ENCODE assay signal across 8 cellular contexts in genomic region chr1:16013220-16013907, GRCh38. TPM values are rescaled to one million over a fixed set of nuclear protein-coding genes. Genes with fewer than 3 reads are reported as not detected.
A peak's percentile ranks its signal among the peaks of the same experiment; 100 is the strongest.
DNase-seq lines count a peak whose midpoint lies in the region; ATAC-seq and TF ChIP-seq lines count a peak whose summit lies in the region.

No MANE protein-coding gene starts in this region.

- no peak for DNase-seq in AG09309 (ENCODE audit: low read depth)
- peak; percentile 49 for DNase-seq in HFFc6
- peak; percentile 79 for DNase-seq in activated CD4-positive, alpha-beta T cell treated with anti-CD3 and anti-CD28 coated beads for 36 hours
- DNase-seq in stimulated activated CD8-positive, alpha-beta memory T cell treated with anti-CD3 and anti-CD28 coated beads, Interleukin-7, amount 100 ng/mL, for 24 hours (ENCODE audit: low read depth): peak; percentile 26

- peak; percentile 70 for ATAC-seq in activated CD4-positive, alpha-beta T cell treated with anti-CD3 and anti-CD28 coated beads for 36 hours
- ATAC-seq in GM21717 (IDR thresholded peaks at IDR 0.05; ENCODE audit: unreplicated experiment) (no peak), HG02981 (IDR thresholded peaks at IDR 0.05; ENCODE audit: unreplicated experiment) (no peak)

- H3K9me3 ChIP-seq in duodenal mucosa (ENCODE audit: control insufficient read depth in 1 of 2, low read length in 2 of 2): no peaks in the 10 kb centered on the region
- no peaks in the 10 kb centered on the region for H3K9me3 ChIP-seq in mesodermal cell (ENCODE audit: control insufficient read depth, low read length)

- H3K27ac ChIP-seq in duodenal mucosa (ENCODE audit: low read depth, low read length) (peak overlapping the region; percentile 58), mesodermal cell (ENCODE audit: low read depth, low read length, severe bottlenecking) (peak overlapping the region; percentile 95)

- peak overlapping the region; percentile 76 for H3K27ac Mint-ChIP-seq in HFFc6
- no peak overlapping the region for H3K27ac Mint-ChIP-seq in activated CD4-positive, alpha-beta T cell treated with anti-CD3 and anti-CD28 coated beads for 36 hours

- peaks cover 5% of the 10 kb centered on the region for H3K27me3 Mint-ChIP-seq in HFFc6 (ENCODE audit: insufficient read depth)
- no peaks in the 10 kb centered on the region for H3K27me3 Mint-ChIP-seq in activated CD4-positive, alpha-beta T cell treated with anti-CD3 and anti-CD28 coated beads for 36 hours

- H3K27me3 ChIP-seq in duodenal mucosa (ENCODE audit: control insufficient read depth in 1 of 2, insufficient read depth in 2 of 2, low read length in 2 of 2): no peaks in the 10 kb centered on the region

- POLR2A ChIA-PET in activated CD4-positive, alpha-beta T cell treated with anti-CD3 and anti-CD28 coated beads for 36 hours (lab: Charles Lee): no interaction called here

- H3K36me3 ChIP-seq in duodenal mucosa (ENCODE audit: control insufficient read depth in 1 of 2, insufficient read depth in 2 of 2, low read length in 2 of 2) (no peaks in the 10 kb centered on the region), mesodermal cell (ENCODE audit: control insufficient read depth, insufficient read depth, low read length) (no peaks in the 10 kb centered on the region)

- intact Hi-C loops in activated CD4-positive, alpha-beta T cell treated with anti-CD3 and anti-CD28 coated beads for 36 hours (cut with DNase I, micrococcal nuclease): loop anchor here in 1 of 2 experiments (1.0 to 5.0 kb wide), 2 partner anchors 43 to 224 kb away; partner anchors contain the start of gene CPLANE2

- H3K9me3 Mint-ChIP-seq in HFFc6: no peaks in the 10 kb centered on the region
- H3K9me3 Mint-ChIP-seq in activated CD4-positive, alpha-beta T cell treated with anti-CD3 and anti-CD28 coated beads for 36 hours (ENCODE audit: low read depth): no peaks in the 10 kb centered on the region

- peak overlapping the region in 1 of 2 donors; percentile 10 for H3K9ac ChIP-seq in duodenal mucosa (ENCODE audit: low read depth in 1 of 2, low read length in 2 of 2)

- 42 to 58% methylated on average over 9 to 15 of the region's 28 CpGs for WGBS in mesodermal cell (ENCODE audit: insufficient coverage in 2 of 2), 2 experiments

- H3K36me3 Mint-ChIP-seq in HFFc6 (ENCODE audit: low read depth): no peaks in the 10 kb centered on the region
- no peaks in the 10 kb centered on the region for H3K36me3 Mint-ChIP-seq in activated CD4-positive, alpha-beta T cell treated with anti-CD3 and anti-CD28 coated beads for 36 hours (ENCODE audit: low read depth)

- H3K4me1 ChIP-seq in duodenal mucosa (ENCODE audit: control insufficient read depth in 1 of 2, insufficient read depth in 2 of 2, low read length in 2 of 2) (peaks cover 12 to 18% of the 10 kb centered on the region in 2 donors), mesodermal cell (ENCODE audit: control insufficient read depth, insufficient read depth, low read length, poor library complexity, severe bottlenecking) (peaks cover 47% of the 10 kb centered on the region)

- H3K4me3 ChIP-seq in AG09309 (ENCODE audit: control insufficient read depth, low read depth, low read length): peak overlapping the region; percentile 32
- peak overlapping the region in 1 of 2 donors; percentile 50 for H3K4me3 ChIP-seq in duodenal mucosa (ENCODE audit: low read depth in 1 of 2, low read length in 2 of 2)
- H3K4me3 ChIP-seq in mesodermal cell (ENCODE audit: extremely low read depth, insufficient read depth, low read length, poor library complexity, severe bottlenecking): peak overlapping the region; percentile 32

- peak overlapping the region; percentile 47; the same call in 1 of the 2 replicates for H3K4me3 Mint-ChIP-seq in HFFc6
- H3K4me3 Mint-ChIP-seq in activated CD4-positive, alpha-beta T cell treated with anti-CD3 and anti-CD28 coated beads for 36 hours: no peak overlapping the region

- TF ChIP-seq CTCF in AG09309 (IDR thresholded peaks at IDR 0.05; ENCODE audit: control insufficient read depth, insufficient read depth, low read depth, low read length, missing control alignments): no peak
- no peak for TF ChIP-seq CTCF in HFFc6 (IDR thresholded peaks at IDR 0.05)

- H3K4me1 Mint-ChIP-seq in HFFc6 (ENCODE audit: low read depth): peaks cover 38% of the 10 kb centered on the region
- H3K4me1 Mint-ChIP-seq in activated CD4-positive, alpha-beta T cell treated with anti-CD3 and anti-CD28 coated beads for 36 hours: peaks cover 2% of the 10 kb centered on the region

- CTCF ChIA-PET in activated CD4-positive, alpha-beta T cell treated with anti-CD3 and anti-CD28 coated beads for 36 hours (lab: Charles Lee): interaction anchor here (0.5 to 1.5 kb wide), 2 partner anchors 41 to 164 kb away, joined by 3 read pairs; no protein-coding TSS in a partner anchor

RNA-seq across cellular contexts. Expression of gene HSPB7, which starts 4.5 kb away (rescaled TPM):
- 10 to 100 TPM; 15.5 to 40.6 (median 33.0) TPM for total RNA-seq in HFFc6 (2021; fragmentation: NEBNext Ultra II Directional; extraction: Animal tissue kit (Norgen Biotek cat#: 25700))
- total RNA-seq in activated CD4-positive, alpha-beta T cell treated with anti-CD3 and anti-CD28 coated beads for 36 hours: not detected
- 2.9 TPM for polyA plus RNA-seq in mesodermal cell (2013, experiment 1 of 2)
- 3.7 TPM for polyA plus RNA-seq in mesodermal cell (2013, experiment 2 of 2)

RNA-seq across cellular contexts. Expression of gene CLCNKA, which starts 8.5 kb away (rescaled TPM):
- total RNA-seq in HFFc6 (2021; fragmentation: NEBNext Ultra II Directional; extraction: Animal tissue kit (Norgen Biotek cat#: 25700)): not detected
- total RNA-seq in activated CD4-positive, alpha-beta T cell treated with anti-CD3 and anti-CD28 coated beads for 36 hours: not detected
- 0.85 TPM for polyA plus RNA-seq in mesodermal cell (2013, experiment 1 of 2)
- 0.46 TPM for polyA plus RNA-seq in mesodermal cell (2013, experiment 2 of 2)

RNA-seq across cellular contexts. Expression of gene SRARP, which starts 9.3 kb away (rescaled TPM):
- total RNA-seq in HFFc6 (2021; fragmentation: NEBNext Ultra II Directional; extraction: Animal tissue kit (Norgen Biotek cat#: 25700)): not detected
- not detected for total RNA-seq in activated CD4-positive, alpha-beta T cell treated with anti-CD3 and anti-CD28 coated beads for 36 hours
- polyA plus RNA-seq in mesodermal cell (2013, experiment 1 of 2): 0.44 TPM
- 0.61 TPM for polyA plus RNA-seq in mesodermal cell (2013, experiment 2 of 2)

RNA-seq across cellular contexts. Expression of gene CLCNKB, which starts 30.2 kb away (rescaled TPM):
- total RNA-seq in HFFc6 (2021; fragmentation: NEBNext Ultra II Directional; extraction: Animal tissue kit (Norgen Biotek cat#: 25700)): under 1 TPM in 2 of 6 experiments, not detected in 4; 0.10 to 0.14 TPM
- not detected for total RNA-seq in activated CD4-positive, alpha-beta T cell treated with anti-CD3 and anti-CD28 coated beads for 36 hours
- 1.8 TPM for polyA plus RNA-seq in mesodermal cell (2013, experiment 1 of 2)
- 2.5 TPM for polyA plus RNA-seq in mesodermal cell (2013, experiment 2 of 2)

RNA-seq across cellular contexts. Expression of gene ZBTB17, which starts 37.5 kb away (rescaled TPM):
- 10 to 100 TPM; 22.5 to 25.4 (median 24.1) TPM for total RNA-seq in HFFc6 (2021; fragmentation: NEBNext Ultra II Directional; extraction: Animal tissue kit (Norgen Biotek cat#: 25700))
- 10 to 100 TPM; 47.7 to 48.3 TPM for total RNA-seq in activated CD4-positive, alpha-beta T cell treated with anti-CD3 and anti-CD28 coated beads for 36 hours
- polyA plus RNA-seq in mesodermal cell (2013, experiment 1 of 2): 27.9 TPM
- polyA plus RNA-seq in mesodermal cell (2013, experiment 2 of 2): 21.7 TPM

Comparison
In these comparisons a context has a peak if more than half of its experiments do, and no peak if none do; other contexts are left out.
1. RNA of gene HSPB7, which starts 4.5 kb away (total RNA-seq): 15.5 to 40.6 TPM in HFFc6; not detected in activated CD4-positive, alpha-beta T cell treated with anti-CD3 and anti-CD28 coated beads for 36 hours; every median in the first group is over 10 times any median in the second.